In the genomic region with DNA sequence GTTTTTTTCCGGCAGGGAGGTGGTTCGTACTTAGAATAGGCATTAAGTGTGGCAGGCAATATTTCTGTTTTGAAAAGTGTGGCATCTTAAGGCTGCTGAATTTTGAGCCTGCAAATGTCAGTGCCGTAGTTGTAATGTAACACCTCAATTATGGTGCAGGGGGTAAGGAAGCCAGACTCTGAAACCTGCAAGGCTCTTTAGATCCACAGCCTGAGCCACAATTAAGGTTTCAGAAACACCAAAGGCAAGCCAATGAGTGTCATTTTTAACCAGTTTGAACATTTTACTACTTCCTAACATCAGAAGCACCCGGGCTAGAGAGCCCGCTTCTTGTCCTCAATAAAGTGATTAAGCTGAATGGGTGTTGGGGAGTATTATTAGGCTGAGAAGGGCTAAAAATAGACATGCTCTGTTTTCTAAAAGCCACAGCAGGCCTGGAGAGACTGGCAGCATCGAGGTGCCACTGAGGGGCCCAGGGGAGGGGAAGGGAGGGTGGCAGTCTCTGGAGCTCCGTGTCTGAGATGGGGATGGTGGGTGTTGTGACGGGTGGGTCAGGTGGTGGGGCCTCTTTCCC, we compare ENCODE assay signal across 8 cellular contexts.
A peak's percentile ranks its signal among the peaks of the same experiment; 100 is the strongest.
DNase-seq lines count a peak whose midpoint lies in the region; ATAC-seq lines count a peak whose summit lies in the region.

No MANE protein-coding gene starts in this region.

- H3K9me3 ChIP-seq in stomach smooth muscle (ENCODE audit: control insufficient read depth in 2 of 2, low read length in 2 of 2) = no peaks in the 10 kb centered on the region

- peak overlapping the region; percentile 53 to 60 for H3K9ac ChIP-seq in stomach smooth muscle (ENCODE audit: low read length in 2 of 2)

- H3K27ac ChIP-seq in layer of hippocampus (ENCODE audit: low read depth, low read length) = peak overlapping the region; percentile 99
- peak overlapping the region; percentile 100 for H3K27ac ChIP-seq in stomach smooth muscle (ENCODE audit: low read length)

- H3K27me3 ChIP-seq in layer of hippocampus (ENCODE audit: control insufficient read depth, insufficient read depth, low read length) = no peaks in the 10 kb centered on the region
- H3K27me3 ChIP-seq in stomach smooth muscle (ENCODE audit: control insufficient read depth in 1 of 2, insufficient read depth in 2 of 2, low read length in 2 of 2) = no peaks in the 10 kb centered on the region

- peak overlapping the region in 1 of 2 donors; percentile 47 for H3K4me3 ChIP-seq in stomach smooth muscle (ENCODE audit: low read length in 2 of 2)

- H3K9me3 Mint-ChIP-seq in activated naive CD4-positive, alpha-beta T cell treated with anti-CD3 and anti-CD28 coated beads, Interleukin-2, amount 50 U/mL, for 72 hours = no peaks in the 10 kb centered on the region

- no peaks in the 10 kb centered on the region for H3K36me3 ChIP-seq in stomach smooth muscle (ENCODE audit: control insufficient read depth in 2 of 2, insufficient read depth in 2 of 2, low read length in 2 of 2)

- DNase-seq in NCI-H1105 treated with DMSO at 0.1 percent for 48 hours (lab: John Stamatoyannopoulos, UW) (peak; percentile 53), NCI-H1105 (lab: John Stamatoyannopoulos, UW) (no peak)
- no peak for DNase-seq in activated naive CD4-positive, alpha-beta T cell treated with anti-CD3 and anti-CD28 coated beads, Interleukin-2, amount 50 U/mL, for 72 hours (ENCODE audit: low spot score in 2 of 2)
- DNase-seq in stimulated activated CD4-positive, alpha-beta T cell treated with anti-CD3 and anti-CD28 coated beads, Interleukin-12 subunit alpha, Interleukin-12 subunit beta, amount 100 ng/mL, for 4 hours = no peak

- no peaks in the 10 kb centered on the region for H3K36me3 Mint-ChIP-seq in activated naive CD4-positive, alpha-beta T cell treated with anti-CD3 and anti-CD28 coated beads, Interleukin-2, amount 50 U/mL, for 72 hours

- ATAC-seq in activated naive CD4-positive, alpha-beta T cell treated with anti-CD3 and anti-CD28 coated beads, Interleukin-2, amount 50 U/mL, for 72 hours = peak; percentile 77
- no peak for ATAC-seq in GM21381 (IDR thresholded peaks at IDR 0.05; ENCODE audit: unreplicated experiment)
- ATAC-seq in HG02852 (IDR thresholded peaks at IDR 0.05; ENCODE audit: unreplicated experiment) = no peak

- H3K27ac Mint-ChIP-seq in activated naive CD4-positive, alpha-beta T cell treated with anti-CD3 and anti-CD28 coated beads, Interleukin-2, amount 50 U/mL, for 72 hours = peak overlapping the region in 1 of 2 donors; percentile 5

- peaks cover 100% of the 10 kb centered on the region for H3K4me1 ChIP-seq in stomach smooth muscle (ENCODE audit: control insufficient read depth, insufficient read depth, low read length)

Comparison
In these comparisons a context has a peak if more than half of its experiments do, and no peak if none do; other contexts are left out.
1. ATAC-seq: peak in activated naive CD4-positive, alpha-beta T cell treated with anti-CD3 and anti-CD28 coated beads, Interleukin-2, amount 50 U/mL, for 72 hours (2 of 2); none in GM21381 (single experiment) and HG02852 (single experiment).